1 cellular context compared by ENCODE assay signal in the genomic region with DNA sequence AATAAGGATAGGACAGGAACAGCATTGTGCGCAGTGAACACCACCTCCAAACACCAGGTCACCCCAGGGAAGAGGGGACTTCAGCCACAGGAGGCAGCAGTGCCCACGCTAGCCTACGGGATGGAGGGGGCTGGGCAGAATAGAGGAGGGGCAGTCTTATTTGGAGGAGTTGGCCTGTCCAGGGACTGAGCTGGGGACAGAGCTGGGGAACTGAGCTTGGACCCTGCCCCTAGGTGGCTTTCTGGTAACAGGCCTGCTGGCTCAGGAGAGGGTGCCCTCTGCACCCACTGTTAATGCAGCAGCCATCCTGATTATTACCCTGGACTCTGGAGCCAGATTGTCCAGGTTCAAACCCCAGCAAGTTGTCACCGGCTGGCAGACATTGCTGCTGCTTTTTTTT.
TF ChIP-seq lines count a peak whose summit lies in the region.

No MANE protein-coding gene starts in this region.

TF ChIP-seq in GM12878, 131 proteins besides CTCF, POLR2A, EP300 and RAD21:
- TF ChIP-seq FOS (IDR thresholded peaks at IDR 0.05; ENCODE audit: borderline replicate concordance, extremely low read depth, insufficient read length) (no peak), RUNX3 (IDR thresholded peaks at IDR 0.05; ENCODE audit: low read length) (no peak), ELK1 (IDR thresholded peaks at IDR 0.05; ENCODE audit: low read depth, low read length) (no peak), TCF12 (IDR thresholded peaks at IDR 0.05; ENCODE audit: low read depth, low read length) (no peak), ASH2L (IDR thresholded peaks at IDR 0.05; ENCODE audit: borderline replicate concordance, low read depth) (no peak), YY1 (IDR thresholded peaks at IDR 0.05; ENCODE audit: low read depth, low read length) (no peak), TCF7 (IDR thresholded peaks at IDR 0.05; ENCODE audit: borderline replicate concordance) (no peak), BCL11A (IDR thresholded peaks at IDR 0.05; ENCODE audit: low read depth, low read length) (no peak), SIN3A (IDR thresholded peaks at IDR 0.05; ENCODE audit: low read depth, low read length) (no peak), NFXL1 (IDR thresholded peaks at IDR 0.05; ENCODE audit: borderline replicate concordance) (no peak), JUND (IDR thresholded peaks at IDR 0.05; ENCODE audit: low read depth, low read length) (no peak), KDM1A (IDR thresholded peaks at IDR 0.05; ENCODE audit: borderline replicate concordance) (no peak), NFYA (IDR thresholded peaks at IDR 0.05; ENCODE audit: borderline replicate concordance, low read depth, low read length) (no peak), ZBTB11 (CRISPR knock-in tag; IDR thresholded peaks at IDR 0.05) (no peak), NFIC (IDR thresholded peaks at IDR 0.05; ENCODE audit: low read depth, low read length) (no peak), MTA2 (IDR thresholded peaks at IDR 0.05; ENCODE audit: low read depth) (no peak)
- TF ChIP-seq, protein P1, sequence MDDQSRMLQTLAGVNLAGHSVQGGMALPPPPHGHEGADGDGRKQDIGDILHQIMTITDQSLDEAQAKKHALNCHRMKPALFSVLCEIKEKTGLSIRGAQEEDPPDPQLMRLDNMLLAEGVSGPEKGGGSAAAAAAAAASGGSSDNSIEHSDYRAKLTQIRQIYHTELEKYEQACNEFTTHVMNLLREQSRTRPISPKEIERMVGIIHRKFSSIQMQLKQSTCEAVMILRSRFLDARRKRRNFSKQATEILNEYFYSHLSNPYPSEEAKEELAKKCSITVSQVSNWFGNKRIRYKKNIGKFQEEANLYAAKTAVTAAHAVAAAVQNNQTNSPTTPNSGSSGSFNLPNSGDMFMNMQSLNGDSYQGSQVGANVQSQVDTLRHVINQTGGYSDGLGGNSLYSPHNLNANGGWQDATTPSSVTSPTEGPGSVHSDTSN (IDR thresholded peaks at IDR 0.05; ENCODE audit: insufficient replicate concordance, low read depth, low read length), result no peak
- TF ChIP-seq, protein P2, sequence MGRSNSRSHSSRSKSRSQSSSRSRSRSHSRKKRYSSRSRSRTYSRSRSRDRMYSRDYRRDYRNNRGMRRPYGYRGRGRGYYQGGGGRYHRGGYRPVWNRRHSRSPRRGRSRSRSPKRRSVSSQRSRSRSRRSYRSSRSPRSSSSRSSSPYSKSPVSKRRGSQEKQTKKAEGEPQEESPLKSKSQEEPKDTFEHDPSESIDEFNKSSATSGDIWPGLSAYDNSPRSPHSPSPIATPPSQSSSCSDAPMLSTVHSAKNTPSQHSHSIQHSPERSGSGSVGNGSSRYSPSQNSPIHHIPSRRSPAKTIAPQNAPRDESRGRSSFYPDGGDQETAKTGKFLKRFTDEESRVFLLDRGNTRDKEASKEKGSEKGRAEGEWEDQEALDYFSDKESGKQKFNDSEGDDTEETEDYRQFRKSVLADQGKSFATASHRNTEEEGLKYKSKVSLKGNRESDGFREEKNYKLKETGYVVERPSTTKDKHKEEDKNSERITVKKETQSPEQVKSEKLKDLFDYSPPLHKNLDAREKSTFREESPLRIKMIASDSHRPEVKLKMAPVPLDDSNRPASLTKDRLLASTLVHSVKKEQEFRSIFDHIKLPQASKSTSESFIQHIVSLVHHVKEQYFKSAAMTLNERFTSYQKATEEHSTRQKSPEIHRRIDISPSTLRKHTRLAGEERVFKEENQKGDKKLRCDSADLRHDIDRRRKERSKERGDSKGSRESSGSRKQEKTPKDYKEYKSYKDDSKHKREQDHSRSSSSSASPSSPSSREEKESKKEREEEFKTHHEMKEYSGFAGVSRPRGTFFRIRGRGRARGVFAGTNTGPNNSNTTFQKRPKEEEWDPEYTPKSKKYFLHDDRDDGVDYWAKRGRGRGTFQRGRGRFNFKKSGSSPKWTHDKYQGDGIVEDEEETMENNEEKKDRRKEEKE (IDR thresholded peaks at IDR 0.05), result no peak
